9 cellular contexts compared by ENCODE assay signal in genomic region chr7:87878208-87878735, GRCh38. TPM values are rescaled to one million over a fixed set of nuclear protein-coding genes. Genes with fewer than 3 reads are reported as not detected.
DNase-seq lines count a peak whose midpoint lies in the region; ATAC-seq and TF ChIP-seq lines count a peak whose summit lies in the region.
"Had no signal": no experiment of that assay in that cellular context is flagged by ENCODE, and none has a peak within 500 bp of the region (broad histone marks: within the 10 kb centered on the region; RNA-seq: fewer than 3 reads in every experiment).

No MANE protein-coding gene starts in this region.

- no peaks in the 10 kb centered on the region for H3K27me3 ChIP-seq in GM23248 (replicated peaks; ENCODE audit: insufficient read depth)
- H3K27me3 ChIP-seq in suprapubic skin: no peaks in the 10 kb centered on the region

- peak overlapping the region; percentile 94 for H3K9ac ChIP-seq in GM23248

- H3K4me3 ChIP-seq in GM23248 (peak overlapping the region; percentile 96), fibroblast of villous mesenchyme (ENCODE audit: low read depth, low read length) (peak overlapping the region; percentile 87), suprapubic skin (no peak overlapping the region)
- H3K4me3 ChIP-seq: mucosa of descending colon had no signal

- 15 to 17% methylated on average over 3 of the region's 3 CpGs for WGBS in GM23248 (ENCODE audit: low coverage in 1 of 2, low lambda C conversion rate in 2 of 2, missing lambda C conversion rate in 2 of 2), 2 experiments
- 57% methylated on average over 3 of the region's 3 CpGs for WGBS in suprapubic skin

- no peaks in the 10 kb centered on the region for H3K9me3 ChIP-seq in GM23248 (ENCODE audit: low read depth)
- H3K9me3 ChIP-seq in suprapubic skin: no peaks in the 10 kb centered on the region
- H3K9me3 ChIP-seq: mucosa of descending colon had no signal

- no peak for TF ChIP-seq CTCF in VCaP (conservative IDR thresholded peaks at IDR 0.05)
- no peak for TF ChIP-seq CTCF in fibroblast of villous mesenchyme (IDR thresholded peaks at IDR 0.05; ENCODE audit: insufficient read depth, low read depth, low read length)
- TF ChIP-seq CTCF in suprapubic skin (IDR thresholded peaks at IDR 0.05): no peak

- no peaks in the 10 kb centered on the region for H4K20me1 ChIP-seq in GM23248 (ENCODE audit: insufficient read depth)

- ATAC-seq in GM19328 (IDR thresholded peaks at IDR 0.05; ENCODE audit: unreplicated experiment): no peak
- ATAC-seq: mucosa of descending colon had no signal

- in situ Hi-C loops in ACHN (cut with HindIII; ENCODE audit: low pct_ligation_motif_present, low pct_unique_long_range_greater_than_20kb, low sequenced_read_pairs) (no loop called here), GM23248 (cut with MboI) (no loop called here)

- TF ChIP-seq EP300 in suprapubic skin (IDR thresholded peaks at IDR 0.05): no peak

- peak overlapping the region; percentile 98 for H2AFZ ChIP-seq in GM23248

- H3K79me2 ChIP-seq in GM23248 (ENCODE audit: insufficient read depth): peaks cover 88% of the 10 kb centered on the region

- H3K36me3 ChIP-seq in GM23248 (ENCODE audit: low read depth) (0 out of 2 replicates have a peak, but pooled peaks cover 3% of the 10 kb centered on the region), suprapubic skin (no peaks in the 10 kb centered on the region)

- no peaks in the 10 kb centered on the region for H3K9me2 ChIP-seq in GM23248 (ENCODE audit: insufficient read depth)

- DNase-seq in ACHN (peak; percentile 16), GM23248 (peak; percentile 34), fibroblast of villous mesenchyme (ENCODE audit: low read depth) (peak; percentile 33), mesenteric fat pad (ENCODE audit: low spot score) (no peak), CD1c-positive myeloid dendritic cell (ENCODE audit: extremely low spot score) (no peak), suprapubic skin (ENCODE audit: low spot score in 2 of 2) (no peak)
- DNase-seq: mucosa of descending colon had no signal

- H3K27ac ChIP-seq in GM23248: 0 out of 2 replicates have a peak overlapping the region, but pooled peaks have one; percentile 92
- H3K27ac ChIP-seq in VCaP: peak overlapping the region; percentile 97
- no peak overlapping the region for H3K27ac ChIP-seq in suprapubic skin

- H3K4me2 ChIP-seq in GM23248 (ENCODE audit: unreplicated experiment): peak overlapping the region; percentile 100

- TF ChIP-seq POLR2A in suprapubic skin (IDR thresholded peaks at IDR 0.05): no peak

- H3K4me1 ChIP-seq in GM23248 (ENCODE audit: insufficient read depth) (peaks cover 19% of the 10 kb centered on the region), suprapubic skin (peaks cover 31% of the 10 kb centered on the region)

- peaks cover 16% of the 10 kb centered on the region for H3F3A ChIP-seq in GM23248 (ENCODE audit: insufficient read depth)

RNA-seq across cellular contexts. Expression of gene DBF4, which starts 2.0 kb away (rescaled TPM):
- total RNA-seq in GM23248 (2014; rRNA removed; shearing (Covaris generic)): 7.7 and 26.2 TPM in 2 replicates
- polyA plus RNA-seq in GM23248 (2016; fragmentation: Nextera tagmentation; extraction: Ambion mirVana): 14.7 and 15.5 TPM in 2 replicates
- total RNA-seq in fibroblast of villous mesenchyme (20.6 and 31.1 TPM in 2 replicates), mesenteric fat pad (9.2 TPM), suprapubic skin (10 to 100 TPM; 16.7 to 32.1 (median 20.1) TPM)

RNA-seq across cellular contexts. Expression of gene SLC25A40, which starts 2.1 kb away (rescaled TPM):
- 4.2 and 19.0 TPM in 2 replicates for total RNA-seq in GM23248 (2014; rRNA removed; shearing (Covaris generic))
- 6.3 and 7.0 TPM in 2 replicates for polyA plus RNA-seq in GM23248 (2016; fragmentation: Nextera tagmentation; extraction: Ambion mirVana)
- total RNA-seq in fibroblast of villous mesenchyme: 8.4 and 13.8 TPM in 2 replicates
- 13.2 TPM for total RNA-seq in mesenteric fat pad
- 10 to 100 TPM; 14.5 to 68.8 (median 19.8) TPM for total RNA-seq in suprapubic skin

RNA-seq across cellular contexts. Expression of gene ADAM22, which starts 55.8 kb away (rescaled TPM):
- total RNA-seq in GM23248 (2014; rRNA removed; shearing (Covaris generic)): 0.54 TPM in 1 of 2 replicates, not detected in the other
- polyA plus RNA-seq in GM23248 (2016; fragmentation: Nextera tagmentation; extraction: Ambion mirVana): 0.09 TPM in 1 of 2 replicates, not detected in the other
- total RNA-seq in fibroblast of villous mesenchyme (0.64 and 1.3 TPM in 2 replicates), mesenteric fat pad (2.3 TPM), suprapubic skin (1 to 10 TPM in 3 of 4 donors, under 1 TPM in 1; 0.53 to 2.7 (median 1.5) TPM)

Comparison
In these comparisons a context has a peak if more than half of its experiments do, and no peak if none do; other contexts are left out.
1. DNase-seq: peak in ACHN (single experiment), GM23248 (single experiment) and fibroblast of villous mesenchyme (single experiment); none in mesenteric fat pad (single experiment), CD1c-positive myeloid dendritic cell (single experiment) and suprapubic skin (0 of 2).